Comparison of ENCODE assay signal across 1 cellular context in the genomic region with DNA sequence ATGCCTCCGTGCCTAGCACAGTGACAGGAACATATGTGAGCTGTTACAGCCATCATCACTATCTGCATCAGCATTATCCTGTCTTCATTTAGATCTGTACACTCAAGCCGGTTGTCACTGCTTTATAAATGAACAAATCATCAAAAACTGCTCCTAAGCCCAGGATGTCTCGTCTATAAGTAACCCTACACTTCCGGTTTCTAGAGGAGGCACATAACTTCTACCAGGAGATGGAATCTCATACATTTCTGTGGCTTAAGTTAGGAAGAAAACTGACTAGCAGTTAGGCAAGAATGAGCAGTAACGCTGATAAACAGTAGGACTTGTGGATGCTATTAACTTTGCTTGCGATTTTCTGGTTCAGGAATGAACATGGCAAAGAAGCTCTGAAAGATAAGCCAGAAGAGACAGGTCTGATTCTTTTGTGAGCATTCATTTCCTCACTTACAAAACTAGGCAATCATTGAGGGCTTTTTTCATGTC.
TF ChIP-seq lines count a peak whose summit lies in the region.

No MANE protein-coding gene starts in this region.

TF ChIP-seq in H1, 55 proteins besides CTCF, POLR2A, EP300 and RAD21 (continued from another document):
- TF ChIP-seq SP4 (IDR thresholded peaks at IDR 0.05; ENCODE audit: low read length) (no peak), CTBP2 (IDR thresholded peaks at IDR 0.05; ENCODE audit: borderline replicate concordance, insufficient read depth, insufficient read length, low read length) (no peak), CHD1 (IDR thresholded peaks at IDR 0.05; ENCODE audit: low read depth, low read length) (no peak), SIX5 (IDR thresholded peaks at IDR 0.05; ENCODE audit: low read depth, low read length) (no peak), KDM4A (IDR thresholded peaks at IDR 0.05; ENCODE audit: low read depth, low read length, severe bottlenecking) (no peak), SIRT6 (IDR thresholded peaks at IDR 0.05; ENCODE audit: low read length) (no peak), TAF7 (optimal IDR thresholded peaks at IDR 0.05; ENCODE audit: borderline replicate concordance, low read depth, low read length) (no peak), EZH2 (IDR thresholded peaks at IDR 0.05; ENCODE audit: low read depth, low read length, severe bottlenecking) (no peak)
- TF ChIP-seq, protein P1, sequence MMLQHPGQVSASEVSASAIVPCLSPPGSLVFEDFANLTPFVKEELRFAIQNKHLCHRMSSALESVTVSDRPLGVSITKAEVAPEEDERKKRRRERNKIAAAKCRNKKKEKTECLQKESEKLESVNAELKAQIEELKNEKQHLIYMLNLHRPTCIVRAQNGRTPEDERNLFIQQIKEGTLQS (IDR thresholded peaks at IDR 0.05; ENCODE audit: insufficient read depth, low read depth, low read length) = no peak
